In the genomic region with DNA sequence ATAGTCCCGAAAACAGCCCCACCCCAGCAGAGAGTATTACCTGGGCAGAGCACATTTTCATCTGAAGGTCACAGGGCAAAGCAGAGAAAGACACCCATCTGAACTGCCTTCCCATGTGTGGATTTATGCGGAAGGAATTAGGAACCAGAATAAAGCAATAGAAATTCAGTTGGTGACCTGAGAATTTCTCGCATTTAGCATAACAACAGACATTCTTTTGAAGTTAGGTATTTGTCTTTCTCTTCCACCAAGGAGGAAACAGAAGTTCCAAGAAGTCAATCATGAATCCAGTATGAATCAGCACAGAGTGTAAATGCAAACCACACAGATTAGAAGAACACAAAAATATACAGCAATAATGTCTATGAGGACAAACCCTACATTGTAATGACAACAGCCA, we compare ENCODE assay signal across 13 cellular contexts.
"Had no signal": no experiment of that assay in that cellular context is flagged by ENCODE, and none has a peak within 500 bp of the region (broad histone marks: within the 10 kb centered on the region; RNA-seq: fewer than 3 reads in every experiment).

No MANE protein-coding gene starts in this region.

- H3K27ac Mint-ChIP-seq: activated T-cell treated with anti-CD3 and anti-CD28 coated beads, Interleukin-2, amount 50 U/mL, for 72 hours; nephron progenitor cell had no signal

- H3K27me3 ChIP-seq: gastroesophageal sphincter had no signal

- H3K36me3 ChIP-seq: gastroesophageal sphincter had no signal

- H3K9me3 ChIP-seq: gastroesophageal sphincter, psoas muscle had no signal

- H3K4me3 Mint-ChIP-seq: activated T-cell treated with anti-CD3 and anti-CD28 coated beads, Interleukin-2, amount 50 U/mL, for 72 hours; nephron progenitor cell had no signal

- DNase-seq: activated CD4-positive, alpha-beta T cell treated with anti-CD3 and anti-CD28 coated beads, Interleukin-2, amount 50 U/mL, for 4 hours; activated CD4-positive, CD25-positive, alpha-beta regulatory T cell treated with anti-CD3 and anti-CD28 coated beads, Interleukin-2, amount 50 U/mL, for 72 hours; activated T-cell treated with anti-CD3 and anti-CD28 coated beads, Interleukin-2, amount 50 U/mL, for 72 hours; aorta; effector CD4-positive, alpha-beta T cell; nephron progenitor cell; psoas muscle; stimulated activated CD4-positive, alpha-beta T cell treated with anti-CD3 and anti-CD28 coated beads, Interleukin-12 subunit alpha, Interleukin-12 subunit beta, amount 100 ng/mL, for 4 hours; stimulated activated naive CD4-positive, alpha-beta T cell; substantia nigra; trophoblast cell had no signal

- H3K9me3 Mint-ChIP-seq: nephron progenitor cell had no signal

- H3K27ac ChIP-seq: gastroesophageal sphincter, psoas muscle had no signal

- ATAC-seq: activated T-cell treated with anti-CD3 and anti-CD28 coated beads, Interleukin-2, amount 50 U/mL, for 72 hours; gastroesophageal sphincter; left lobe of liver; psoas muscle had no signal

- H3K4me1 Mint-ChIP-seq: nephron progenitor cell had no signal

- H3K4me1 ChIP-seq: gastroesophageal sphincter, psoas muscle had no signal

- H3K4me3 ChIP-seq: gastroesophageal sphincter, psoas muscle had no signal
